ENCODE assay signal across 1 cellular context in the genomic region with DNA sequence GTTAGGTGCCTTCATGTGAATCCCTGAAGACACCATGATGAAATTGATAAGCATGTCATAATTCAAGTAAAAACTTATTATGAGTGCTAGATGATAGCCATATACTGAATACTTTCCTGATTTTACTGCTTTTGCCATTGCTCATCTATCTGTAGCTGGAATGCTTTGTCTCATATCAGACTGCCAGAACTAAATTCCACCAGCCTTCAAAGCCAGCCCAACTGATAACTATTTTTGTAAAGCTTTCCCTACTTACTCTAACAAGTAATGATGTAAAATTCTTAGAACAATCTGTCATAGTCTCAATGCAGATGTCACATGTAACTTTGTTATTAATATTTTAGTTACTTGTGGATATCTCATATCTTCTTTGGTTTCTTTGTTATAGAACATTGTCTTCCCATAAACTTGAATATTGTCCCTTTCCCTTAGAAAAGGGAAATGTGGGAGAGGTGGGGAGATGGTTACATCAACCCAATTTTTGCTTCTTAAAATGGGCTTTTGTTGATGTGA.
TF ChIP-seq lines count a peak whose summit lies in the region.

No MANE protein-coding gene starts in this region.

TF ChIP-seq in GM23338, 12 proteins besides CTCF, POLR2A, EP300 and RAD21:
- TF ChIP-seq, protein P1, sequence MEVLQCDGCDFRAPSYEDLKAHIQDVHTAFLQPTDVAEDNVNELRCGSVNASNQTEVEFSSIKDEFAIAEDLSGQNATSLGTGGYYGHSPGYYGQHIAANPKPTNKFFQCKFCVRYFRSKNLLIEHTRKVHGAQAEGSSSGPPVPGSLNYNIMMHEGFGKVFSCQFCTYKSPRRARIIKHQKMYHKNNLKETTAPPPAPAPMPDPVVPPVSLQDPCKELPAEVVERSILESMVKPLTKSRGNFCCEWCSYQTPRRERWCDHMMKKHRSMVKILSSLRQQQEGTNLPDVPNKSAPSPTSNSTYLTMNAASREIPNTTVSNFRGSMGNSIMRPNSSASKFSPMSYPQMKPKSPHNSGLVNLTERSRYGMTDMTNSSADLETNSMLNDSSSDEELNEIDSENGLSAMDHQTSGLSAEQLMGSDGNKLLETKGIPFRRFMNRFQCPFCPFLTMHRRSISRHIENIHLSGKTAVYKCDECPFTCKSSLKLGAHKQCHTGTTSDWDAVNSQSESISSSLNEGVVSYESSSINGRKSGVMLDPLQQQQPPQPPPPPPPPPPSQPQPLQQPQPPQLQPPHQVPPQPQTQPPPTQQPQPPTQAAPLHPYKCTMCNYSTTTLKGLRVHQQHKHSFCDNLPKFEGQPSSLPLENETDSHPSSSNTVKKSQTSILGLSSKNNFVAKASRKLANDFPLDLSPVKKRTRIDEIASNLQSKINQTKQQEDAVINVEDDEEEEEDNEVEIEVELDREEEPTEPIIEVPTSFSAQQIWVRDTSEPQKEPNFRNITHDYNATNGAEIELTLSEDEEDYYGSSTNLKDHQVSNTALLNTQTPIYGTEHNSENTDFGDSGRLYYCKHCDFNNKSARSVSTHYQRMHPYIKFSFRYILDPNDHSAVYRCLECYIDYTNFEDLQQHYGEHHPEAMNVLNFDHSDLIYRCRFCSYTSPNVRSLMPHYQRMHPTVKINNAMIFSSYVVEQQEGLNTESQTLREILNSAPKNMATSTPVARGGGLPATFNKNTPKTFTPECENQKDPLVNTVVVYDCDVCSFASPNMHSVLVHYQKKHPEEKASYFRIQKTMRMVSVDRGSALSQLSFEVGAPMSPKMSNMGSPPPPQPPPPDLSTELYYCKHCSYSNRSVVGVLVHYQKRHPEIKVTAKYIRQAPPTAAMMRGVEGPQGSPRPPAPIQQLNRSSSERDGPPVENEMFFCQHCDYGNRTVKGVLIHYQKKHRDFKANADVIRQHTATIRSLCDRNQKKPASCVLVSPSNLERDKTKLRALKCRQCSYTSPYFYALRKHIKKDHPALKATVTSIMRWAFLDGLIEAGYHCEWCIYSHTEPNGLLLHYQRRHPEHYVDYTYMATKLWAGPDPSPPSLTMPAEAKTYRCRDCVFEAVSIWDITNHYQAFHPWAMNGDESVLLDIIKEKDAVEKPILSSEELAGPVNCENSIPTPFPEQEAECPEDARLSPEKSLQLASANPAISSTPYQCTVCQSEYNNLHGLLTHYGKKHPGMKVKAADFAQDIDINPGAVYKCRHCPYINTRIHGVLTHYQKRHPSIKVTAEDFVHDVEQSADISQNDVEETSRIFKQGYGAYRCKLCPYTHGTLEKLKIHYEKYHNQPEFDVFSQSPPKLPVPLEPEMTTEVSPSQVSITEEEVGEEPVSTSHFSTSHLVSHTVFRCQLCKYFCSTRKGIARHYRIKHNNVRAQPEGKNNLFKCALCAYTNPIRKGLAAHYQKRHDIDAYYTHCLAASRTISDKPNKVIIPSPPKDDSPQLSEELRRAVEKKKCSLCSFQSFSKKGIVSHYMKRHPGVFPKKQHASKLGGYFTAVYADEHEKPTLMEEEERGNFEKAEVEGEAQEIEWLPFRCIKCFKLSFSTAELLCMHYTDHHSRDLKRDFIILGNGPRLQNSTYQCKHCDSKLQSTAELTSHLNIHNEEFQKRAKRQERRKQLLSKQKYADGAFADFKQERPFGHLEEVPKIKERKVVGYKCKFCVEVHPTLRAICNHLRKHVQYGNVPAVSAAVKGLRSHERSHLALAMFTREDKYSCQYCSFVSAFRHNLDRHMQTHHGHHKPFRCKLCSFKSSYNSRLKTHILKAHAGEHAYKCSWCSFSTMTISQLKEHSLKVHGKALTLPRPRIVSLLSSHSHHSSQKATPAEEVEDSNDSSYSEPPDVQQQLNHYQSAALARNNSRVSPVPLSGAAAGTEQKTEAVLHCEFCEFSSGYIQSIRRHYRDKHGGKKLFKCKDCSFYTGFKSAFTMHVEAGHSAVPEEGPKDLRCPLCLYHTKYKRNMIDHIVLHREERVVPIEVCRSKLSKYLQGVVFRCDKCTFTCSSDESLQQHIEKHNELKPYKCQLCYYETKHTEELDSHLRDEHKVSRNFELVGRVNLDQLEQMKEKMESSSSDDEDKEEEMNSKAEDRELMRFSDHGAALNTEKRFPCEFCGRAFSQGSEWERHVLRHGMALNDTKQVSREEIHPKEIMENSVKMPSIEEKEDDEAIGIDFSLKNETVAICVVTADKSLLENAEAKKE (CRISPR knock-in tag; IDR thresholded peaks at IDR 0.05): no peak
- TF ChIP-seq NANOG (IDR thresholded peaks at IDR 0.05; ENCODE audit: borderline replicate concordance) (no peak), ZNF331 (CRISPR knock-in tag; IDR thresholded peaks at IDR 0.05; ENCODE audit: low read depth) (no peak), ZNF114 (CRISPR knock-in tag; IDR thresholded peaks at IDR 0.05) (no peak), POLR2AphosphoS5 (IDR thresholded peaks at IDR 0.05; ENCODE audit: low read depth) (no peak), CREB1 (CRISPR knock-in tag; IDR thresholded peaks at IDR 0.05; ENCODE audit: low read depth) (no peak), EZH2phosphoT487 (IDR thresholded peaks at IDR 0.05; ENCODE audit: unreplicated experiment) (no peak), STAT1 (IDR thresholded peaks at IDR 0.05; ENCODE audit: unreplicated experiment) (no peak), JUNB (IDR thresholded peaks at IDR 0.05; ENCODE audit: unreplicated experiment) (no peak), EZH2 (IDR thresholded peaks at IDR 0.05; ENCODE audit: low read depth, unreplicated experiment) (no peak)
- TF ChIP-seq, protein P2, sequence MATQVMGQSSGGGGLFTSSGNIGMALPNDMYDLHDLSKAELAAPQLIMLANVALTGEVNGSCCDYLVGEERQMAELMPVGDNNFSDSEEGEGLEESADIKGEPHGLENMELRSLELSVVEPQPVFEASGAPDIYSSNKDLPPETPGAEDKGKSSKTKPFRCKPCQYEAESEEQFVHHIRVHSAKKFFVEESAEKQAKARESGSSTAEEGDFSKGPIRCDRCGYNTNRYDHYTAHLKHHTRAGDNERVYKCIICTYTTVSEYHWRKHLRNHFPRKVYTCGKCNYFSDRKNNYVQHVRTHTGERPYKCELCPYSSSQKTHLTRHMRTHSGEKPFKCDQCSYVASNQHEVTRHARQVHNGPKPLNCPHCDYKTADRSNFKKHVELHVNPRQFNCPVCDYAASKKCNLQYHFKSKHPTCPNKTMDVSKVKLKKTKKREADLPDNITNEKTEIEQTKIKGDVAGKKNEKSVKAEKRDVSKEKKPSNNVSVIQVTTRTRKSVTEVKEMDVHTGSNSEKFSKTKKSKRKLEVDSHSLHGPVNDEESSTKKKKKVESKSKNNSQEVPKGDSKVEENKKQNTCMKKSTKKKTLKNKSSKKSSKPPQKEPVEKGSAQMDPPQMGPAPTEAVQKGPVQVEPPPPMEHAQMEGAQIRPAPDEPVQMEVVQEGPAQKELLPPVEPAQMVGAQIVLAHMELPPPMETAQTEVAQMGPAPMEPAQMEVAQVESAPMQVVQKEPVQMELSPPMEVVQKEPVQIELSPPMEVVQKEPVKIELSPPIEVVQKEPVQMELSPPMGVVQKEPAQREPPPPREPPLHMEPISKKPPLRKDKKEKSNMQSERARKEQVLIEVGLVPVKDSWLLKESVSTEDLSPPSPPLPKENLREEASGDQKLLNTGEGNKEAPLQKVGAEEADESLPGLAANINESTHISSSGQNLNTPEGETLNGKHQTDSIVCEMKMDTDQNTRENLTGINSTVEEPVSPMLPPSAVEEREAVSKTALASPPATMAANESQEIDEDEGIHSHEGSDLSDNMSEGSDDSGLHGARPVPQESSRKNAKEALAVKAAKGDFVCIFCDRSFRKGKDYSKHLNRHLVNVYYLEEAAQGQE (IDR thresholded peaks at IDR 0.05; ENCODE audit: unreplicated experiment): no peak
- TF ChIP-seq, protein P3, sequence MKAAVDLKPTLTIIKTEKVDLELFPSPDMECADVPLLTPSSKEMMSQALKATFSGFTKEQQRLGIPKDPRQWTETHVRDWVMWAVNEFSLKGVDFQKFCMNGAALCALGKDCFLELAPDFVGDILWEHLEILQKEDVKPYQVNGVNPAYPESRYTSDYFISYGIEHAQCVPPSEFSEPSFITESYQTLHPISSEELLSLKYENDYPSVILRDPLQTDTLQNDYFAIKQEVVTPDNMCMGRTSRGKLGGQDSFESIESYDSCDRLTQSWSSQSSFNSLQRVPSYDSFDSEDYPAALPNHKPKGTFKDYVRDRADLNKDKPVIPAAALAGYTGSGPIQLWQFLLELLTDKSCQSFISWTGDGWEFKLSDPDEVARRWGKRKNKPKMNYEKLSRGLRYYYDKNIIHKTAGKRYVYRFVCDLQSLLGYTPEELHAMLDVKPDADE (IDR thresholded peaks at IDR 0.05): no peak
